14 cellular contexts compared by ENCODE assay signal in the genomic region with DNA sequence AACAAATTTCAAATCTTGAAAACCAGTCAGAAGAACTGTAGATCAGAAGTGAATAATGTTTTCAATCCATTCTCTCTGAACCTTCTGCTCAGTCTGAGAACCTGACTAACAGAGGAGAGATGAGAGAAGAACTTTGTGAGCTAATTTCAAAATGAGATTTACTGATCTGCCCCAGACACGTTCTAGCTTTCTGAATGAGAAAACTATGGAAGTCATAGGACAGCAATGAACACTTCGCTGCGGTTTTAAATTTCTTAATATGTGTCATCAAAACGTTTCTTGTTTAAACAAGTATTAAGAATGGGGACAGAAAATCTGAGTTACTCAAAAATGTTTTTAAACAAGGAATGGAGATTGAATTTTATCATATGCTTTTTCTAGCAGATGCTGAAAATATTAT.
DNase-seq lines count a peak whose midpoint lies in the region; ATAC-seq and TF ChIP-seq lines count a peak whose summit lies in the region.
"Had no signal": no experiment of that assay in that cellular context is flagged by ENCODE, and none has a peak within 500 bp of the region (broad histone marks: within the 10 kb centered on the region; RNA-seq: fewer than 3 reads in every experiment).

No MANE protein-coding gene starts in this region.

- peak; percentile 9 for DNase-seq in AG20443 (ENCODE audit: low spot score)
- DNase-seq in fibroblast of mammary gland (ENCODE audit: low read depth): peak; percentile 65
- no peak for DNase-seq in medulla oblongata (ENCODE audit: extremely low spot score)
- DNase-seq in dedifferentiated amniotic fluid mesenchymal stem cell (ENCODE audit: extremely low spot score): no peak
- no peak for DNase-seq in DMS79 treated with DMSO at 0.1 percent for 48 hours (lab: John Stamatoyannopoulos, UW)
- DNase-seq: activated B cell treated with CpG ODN at 0.5 μM for 24 hours, BE2C, cerebellar nuclear complex, NCI-H1105 treated with DMSO at 0.1 percent for 48 hours, NCI-H2171 had no signal

- no peak for TF ChIP-seq CTCF in fibroblast of mammary gland (conservative IDR thresholded peaks at IDR 0.05; ENCODE audit: control insufficient read depth, insufficient read depth, low read depth, low read length)

- H3K4me3 ChIP-seq in fibroblast of mammary gland (ENCODE audit: control insufficient read depth, low read depth, low read length): no peak overlapping the region
- H3K4me3 ChIP-seq: HAP-1 had no signal

- ATAC-seq in GM18873 (IDR thresholded peaks at IDR 0.05; ENCODE audit: low FRiP score, unreplicated experiment) (peak; percentile 44), HG03565 (IDR thresholded peaks at IDR 0.05; ENCODE audit: unreplicated experiment) (peak; percentile 71), HG02970 (IDR thresholded peaks at IDR 0.05; ENCODE audit: low FRiP score, unreplicated experiment) (no peak)

Comparison
In these comparisons a context has a peak if more than half of its experiments do, and no peak if none do; other contexts are left out.
1. DNase-seq: peak in AG20443 (single experiment) and fibroblast of mammary gland (single experiment); none in medulla oblongata (single experiment), dedifferentiated amniotic fluid mesenchymal stem cell (single experiment) and DMS79 treated with DMSO at 0.1 percent for 48 hours (single experiment).